In the genomic region with DNA sequence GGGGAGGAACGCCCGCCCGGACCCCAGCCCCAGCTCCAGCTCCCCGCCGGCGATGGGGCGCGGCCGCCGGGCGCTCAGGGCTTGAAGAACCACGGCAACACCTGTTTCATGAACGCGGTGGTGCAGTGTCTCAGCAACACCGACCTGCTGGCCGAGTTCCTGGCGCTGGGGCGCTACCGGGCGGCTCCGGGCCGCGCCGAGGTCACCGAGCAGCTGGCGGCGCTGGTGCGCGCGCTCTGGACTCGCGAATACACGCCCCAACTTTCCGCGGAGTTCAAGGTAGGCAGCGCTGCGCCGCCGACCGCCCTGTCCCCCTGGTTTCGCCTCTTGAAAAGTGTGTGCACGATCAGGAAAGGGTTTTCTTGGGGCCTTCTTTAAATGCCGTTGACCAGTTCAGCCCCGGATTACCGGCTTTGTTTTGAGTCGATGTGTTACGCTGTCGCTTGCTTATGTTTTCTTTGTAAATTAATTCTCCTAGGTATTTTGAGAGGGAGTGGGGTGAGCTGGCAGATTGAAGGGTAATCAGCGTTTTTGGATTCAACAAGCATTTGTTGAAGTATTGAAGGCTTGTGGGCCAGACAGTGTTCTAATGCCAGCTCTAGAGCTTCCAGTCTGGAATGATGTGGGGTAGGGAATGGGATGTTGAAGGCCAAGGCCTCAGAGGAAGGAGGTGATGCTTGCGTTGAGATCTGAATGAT, we compare ENCODE assay signal across 1 cellular context.
A peak's percentile ranks its signal among the peaks of the same experiment; 100 is the strongest.
TF ChIP-seq lines count a peak whose summit lies in the region.

No MANE protein-coding gene starts in this region.

TF ChIP-seq in HepG2, 621 proteins besides CTCF, POLR2A, EP300 and RAD21 (continued from another document):
- TF ChIP-seq, protein P1, sequence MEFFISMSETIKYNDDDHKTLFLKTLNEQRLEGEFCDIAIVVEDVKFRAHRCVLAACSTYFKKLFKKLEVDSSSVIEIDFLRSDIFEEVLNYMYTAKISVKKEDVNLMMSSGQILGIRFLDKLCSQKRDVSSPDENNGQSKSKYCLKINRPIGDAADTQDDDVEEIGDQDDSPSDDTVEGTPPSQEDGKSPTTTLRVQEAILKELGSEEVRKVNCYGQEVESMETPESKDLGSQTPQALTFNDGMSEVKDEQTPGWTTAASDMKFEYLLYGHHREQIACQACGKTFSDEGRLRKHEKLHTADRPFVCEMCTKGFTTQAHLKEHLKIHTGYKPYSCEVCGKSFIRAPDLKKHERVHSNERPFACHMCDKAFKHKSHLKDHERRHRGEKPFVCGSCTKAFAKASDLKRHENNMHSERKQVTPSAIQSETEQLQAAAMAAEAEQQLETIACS (CRISPR knock-in tag; IDR thresholded peaks at IDR 0.05) = peak; percentile 76
- TF ChIP-seq MAFF (IDR thresholded peaks at IDR 0.05; ENCODE audit: low read depth, low read length) = no peak
